Comparison of ENCODE assay signal across 9 cellular contexts in the genomic region with DNA sequence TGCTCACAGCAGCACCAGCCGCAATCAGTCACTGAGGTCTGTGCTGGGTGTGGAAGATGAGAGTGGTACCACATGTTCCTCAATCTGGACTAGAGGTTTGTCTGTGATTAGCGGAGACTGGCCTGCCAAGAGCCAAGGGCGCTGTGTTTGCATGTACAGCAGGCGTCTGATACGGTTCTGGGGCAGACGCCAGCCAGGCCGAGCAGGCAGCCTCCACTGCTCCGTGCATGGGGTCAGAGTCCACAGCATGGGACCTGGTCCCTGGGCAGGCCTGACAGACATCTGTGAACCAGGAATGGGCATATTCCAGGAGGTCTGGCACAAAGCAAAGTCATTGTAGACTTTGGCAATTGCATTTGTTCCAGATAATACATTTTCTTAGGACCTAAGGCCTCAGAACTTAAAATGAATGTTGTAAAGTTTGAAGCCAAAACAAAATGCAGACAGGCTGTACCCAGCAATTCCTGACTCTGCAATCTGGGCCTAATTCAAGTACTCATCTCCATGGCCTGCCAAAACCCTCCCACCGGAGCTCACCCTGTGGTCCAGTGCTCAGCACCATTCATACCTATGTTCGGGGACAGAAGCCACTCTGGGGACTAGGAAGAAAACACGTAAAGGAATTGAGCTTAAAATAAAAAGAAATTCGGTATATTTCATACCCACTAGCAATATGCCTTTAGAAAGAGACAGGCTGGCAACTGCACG.
DNase-seq lines count a peak whose midpoint lies in the region; ATAC-seq and TF ChIP-seq lines count a peak whose summit lies in the region.
"Had no signal": no experiment of that assay in that cellular context is flagged by ENCODE, and none has a peak within 500 bp of the region (broad histone marks: within the 10 kb centered on the region; RNA-seq: fewer than 3 reads in every experiment).

No MANE protein-coding gene starts in this region.

- H3K9me3 Mint-ChIP-seq in nephron: no peaks in the 10 kb centered on the region

- no peaks in the 10 kb centered on the region for H3K27me3 Mint-ChIP-seq in nephron (ENCODE audit: low read depth)

- peaks cover 10% of the 10 kb centered on the region for H3K36me3 Mint-ChIP-seq in nephron (ENCODE audit: low read depth)

- DNase-seq in activated effector memory CD4-positive, alpha-beta T cell treated with anti-CD3 and anti-CD28 coated beads, Interleukin-2, amount 50 U/mL, for 16 hours: peak; percentile 41
- DNase-seq in activated effector memory CD4-positive, alpha-beta T cell treated with Interleukin-2 at 50 U/mL for 16 hours: no peak
- peak; percentile 55 for DNase-seq in fibroblast of the conjunctiva (ENCODE audit: low read depth)
- DNase-seq in medulla oblongata (ENCODE audit: extremely low spot score): no peak
- no peak for DNase-seq in NCI-H510A treated with DMSO at 0.1 percent for 48 hours (lab: John Stamatoyannopoulos, UW)
- DNase-seq: activated CD8-positive, alpha-beta memory T cell treated with anti-CD3 and anti-CD28 coated beads, Interleukin-2, amount 50 U/mL, for 4 hours had no signal

- H3K27ac Mint-ChIP-seq in nephron: peak overlapping the region; percentile 46 to 90 (median 87)

- no peak overlapping the region for H3K4me3 Mint-ChIP-seq in nephron

- TF ChIP-seq CTCF in nephron (IDR thresholded peaks at IDR 0.05; ENCODE audit: unreplicated experiment in 3 of 3): no peak

- ATAC-seq in GM18870 (IDR thresholded peaks at IDR 0.05; ENCODE audit: unreplicated experiment) (no peak), GM21723 (IDR thresholded peaks at IDR 0.05; ENCODE audit: unreplicated experiment) (no peak)

- H3K4me1 Mint-ChIP-seq in nephron: peaks cover 17% of the 10 kb centered on the region

Comparison
In these comparisons a context has a peak if more than half of its experiments do, and no peak if none do; other contexts are left out.
1. DNase-seq: peak in activated effector memory CD4-positive, alpha-beta T cell treated with anti-CD3 and anti-CD28 coated beads, Interleukin-2, amount 50 U/mL, for 16 hours (single experiment) and fibroblast of the conjunctiva (single experiment); none in activated effector memory CD4-positive, alpha-beta T cell treated with Interleukin-2 at 50 U/mL for 16 hours (single experiment), medulla oblongata (single experiment) and NCI-H510A treated with DMSO at 0.1 percent for 48 hours (single experiment).